Comparison of ENCODE assay signal across 1 cellular context in the genomic region with DNA sequence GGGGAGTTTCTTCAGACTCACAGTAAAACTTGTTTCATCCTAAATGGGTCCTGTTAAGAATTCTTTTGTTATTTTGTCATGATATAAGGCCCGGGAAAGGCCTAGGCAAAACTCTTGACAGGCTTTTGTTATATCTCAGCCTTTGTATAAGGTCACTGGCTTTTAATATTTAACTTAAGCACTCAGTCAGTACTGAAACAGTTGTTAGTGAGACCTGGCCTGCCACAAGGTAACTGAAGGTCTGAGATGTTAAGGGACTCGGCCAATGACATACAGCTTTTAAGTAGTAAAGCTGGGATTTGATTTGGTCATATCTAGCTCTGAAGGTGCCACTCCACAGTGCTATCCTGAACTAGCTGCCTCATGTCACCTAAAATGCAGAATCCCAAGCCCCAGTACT.
TF ChIP-seq lines count a peak whose summit lies in the region.

No MANE protein-coding gene starts in this region.

TF ChIP-seq in GM23338, 12 proteins besides CTCF, POLR2A, EP300 and RAD21 (continued from another document):
- TF ChIP-seq, protein P1, sequence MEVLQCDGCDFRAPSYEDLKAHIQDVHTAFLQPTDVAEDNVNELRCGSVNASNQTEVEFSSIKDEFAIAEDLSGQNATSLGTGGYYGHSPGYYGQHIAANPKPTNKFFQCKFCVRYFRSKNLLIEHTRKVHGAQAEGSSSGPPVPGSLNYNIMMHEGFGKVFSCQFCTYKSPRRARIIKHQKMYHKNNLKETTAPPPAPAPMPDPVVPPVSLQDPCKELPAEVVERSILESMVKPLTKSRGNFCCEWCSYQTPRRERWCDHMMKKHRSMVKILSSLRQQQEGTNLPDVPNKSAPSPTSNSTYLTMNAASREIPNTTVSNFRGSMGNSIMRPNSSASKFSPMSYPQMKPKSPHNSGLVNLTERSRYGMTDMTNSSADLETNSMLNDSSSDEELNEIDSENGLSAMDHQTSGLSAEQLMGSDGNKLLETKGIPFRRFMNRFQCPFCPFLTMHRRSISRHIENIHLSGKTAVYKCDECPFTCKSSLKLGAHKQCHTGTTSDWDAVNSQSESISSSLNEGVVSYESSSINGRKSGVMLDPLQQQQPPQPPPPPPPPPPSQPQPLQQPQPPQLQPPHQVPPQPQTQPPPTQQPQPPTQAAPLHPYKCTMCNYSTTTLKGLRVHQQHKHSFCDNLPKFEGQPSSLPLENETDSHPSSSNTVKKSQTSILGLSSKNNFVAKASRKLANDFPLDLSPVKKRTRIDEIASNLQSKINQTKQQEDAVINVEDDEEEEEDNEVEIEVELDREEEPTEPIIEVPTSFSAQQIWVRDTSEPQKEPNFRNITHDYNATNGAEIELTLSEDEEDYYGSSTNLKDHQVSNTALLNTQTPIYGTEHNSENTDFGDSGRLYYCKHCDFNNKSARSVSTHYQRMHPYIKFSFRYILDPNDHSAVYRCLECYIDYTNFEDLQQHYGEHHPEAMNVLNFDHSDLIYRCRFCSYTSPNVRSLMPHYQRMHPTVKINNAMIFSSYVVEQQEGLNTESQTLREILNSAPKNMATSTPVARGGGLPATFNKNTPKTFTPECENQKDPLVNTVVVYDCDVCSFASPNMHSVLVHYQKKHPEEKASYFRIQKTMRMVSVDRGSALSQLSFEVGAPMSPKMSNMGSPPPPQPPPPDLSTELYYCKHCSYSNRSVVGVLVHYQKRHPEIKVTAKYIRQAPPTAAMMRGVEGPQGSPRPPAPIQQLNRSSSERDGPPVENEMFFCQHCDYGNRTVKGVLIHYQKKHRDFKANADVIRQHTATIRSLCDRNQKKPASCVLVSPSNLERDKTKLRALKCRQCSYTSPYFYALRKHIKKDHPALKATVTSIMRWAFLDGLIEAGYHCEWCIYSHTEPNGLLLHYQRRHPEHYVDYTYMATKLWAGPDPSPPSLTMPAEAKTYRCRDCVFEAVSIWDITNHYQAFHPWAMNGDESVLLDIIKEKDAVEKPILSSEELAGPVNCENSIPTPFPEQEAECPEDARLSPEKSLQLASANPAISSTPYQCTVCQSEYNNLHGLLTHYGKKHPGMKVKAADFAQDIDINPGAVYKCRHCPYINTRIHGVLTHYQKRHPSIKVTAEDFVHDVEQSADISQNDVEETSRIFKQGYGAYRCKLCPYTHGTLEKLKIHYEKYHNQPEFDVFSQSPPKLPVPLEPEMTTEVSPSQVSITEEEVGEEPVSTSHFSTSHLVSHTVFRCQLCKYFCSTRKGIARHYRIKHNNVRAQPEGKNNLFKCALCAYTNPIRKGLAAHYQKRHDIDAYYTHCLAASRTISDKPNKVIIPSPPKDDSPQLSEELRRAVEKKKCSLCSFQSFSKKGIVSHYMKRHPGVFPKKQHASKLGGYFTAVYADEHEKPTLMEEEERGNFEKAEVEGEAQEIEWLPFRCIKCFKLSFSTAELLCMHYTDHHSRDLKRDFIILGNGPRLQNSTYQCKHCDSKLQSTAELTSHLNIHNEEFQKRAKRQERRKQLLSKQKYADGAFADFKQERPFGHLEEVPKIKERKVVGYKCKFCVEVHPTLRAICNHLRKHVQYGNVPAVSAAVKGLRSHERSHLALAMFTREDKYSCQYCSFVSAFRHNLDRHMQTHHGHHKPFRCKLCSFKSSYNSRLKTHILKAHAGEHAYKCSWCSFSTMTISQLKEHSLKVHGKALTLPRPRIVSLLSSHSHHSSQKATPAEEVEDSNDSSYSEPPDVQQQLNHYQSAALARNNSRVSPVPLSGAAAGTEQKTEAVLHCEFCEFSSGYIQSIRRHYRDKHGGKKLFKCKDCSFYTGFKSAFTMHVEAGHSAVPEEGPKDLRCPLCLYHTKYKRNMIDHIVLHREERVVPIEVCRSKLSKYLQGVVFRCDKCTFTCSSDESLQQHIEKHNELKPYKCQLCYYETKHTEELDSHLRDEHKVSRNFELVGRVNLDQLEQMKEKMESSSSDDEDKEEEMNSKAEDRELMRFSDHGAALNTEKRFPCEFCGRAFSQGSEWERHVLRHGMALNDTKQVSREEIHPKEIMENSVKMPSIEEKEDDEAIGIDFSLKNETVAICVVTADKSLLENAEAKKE (CRISPR knock-in tag; IDR thresholded peaks at IDR 0.05): no peak
- TF ChIP-seq POLR2AphosphoS5 (IDR thresholded peaks at IDR 0.05; ENCODE audit: low read depth) (no peak), NANOG (IDR thresholded peaks at IDR 0.05; ENCODE audit: borderline replicate concordance) (no peak), ZNF114 (CRISPR knock-in tag; IDR thresholded peaks at IDR 0.05) (no peak)
